ENCODE assay signal across 1 cellular context in the genomic region with DNA sequence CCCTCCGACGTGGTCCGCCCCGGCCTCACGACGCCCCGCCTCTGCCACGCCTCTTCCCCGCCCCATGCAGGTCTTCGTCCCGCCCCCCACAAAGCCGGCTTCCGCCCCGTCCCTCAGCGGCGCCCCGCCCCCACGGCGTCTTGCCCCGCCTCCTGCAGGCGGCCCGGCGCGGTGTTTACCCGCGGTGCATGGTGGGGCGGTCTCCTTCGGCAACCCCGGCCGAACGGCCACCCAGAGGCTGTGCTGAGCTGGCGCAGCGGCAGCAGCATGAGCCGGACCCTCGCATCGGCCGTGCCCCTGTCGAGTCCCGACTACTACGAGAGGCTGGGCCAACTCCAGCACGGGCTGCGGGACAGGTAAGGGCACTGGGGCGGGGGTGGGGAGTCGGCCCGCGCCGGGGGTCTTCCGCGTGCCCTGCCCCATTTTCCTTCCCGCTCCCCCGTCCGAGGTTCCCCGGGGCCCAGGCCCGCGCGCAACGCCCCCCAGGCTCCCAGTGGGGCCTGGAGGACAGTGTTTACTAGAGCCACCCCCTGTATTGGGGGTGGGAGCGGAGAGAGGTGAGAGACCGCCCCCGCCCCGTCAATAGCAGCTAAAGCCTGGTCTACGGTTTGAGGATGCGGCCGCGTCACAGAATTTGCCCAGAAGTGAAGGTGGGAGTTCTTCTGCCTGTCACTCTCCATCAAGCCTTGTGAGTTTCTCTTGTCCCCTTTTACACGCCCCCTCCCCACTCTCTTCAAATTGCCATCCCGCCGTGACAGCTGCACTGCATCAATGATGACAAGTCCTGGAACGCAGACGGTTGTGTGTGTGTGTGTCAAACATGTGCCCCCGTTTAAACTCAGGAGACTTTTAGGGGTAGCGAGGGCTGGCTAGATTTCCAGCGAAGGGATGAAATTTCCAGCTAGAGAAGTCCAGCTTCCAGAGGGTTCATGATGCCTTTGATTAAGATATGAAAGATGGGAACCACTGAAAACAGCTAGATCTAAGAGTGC.
TF ChIP-seq lines count a peak whose summit lies in the region.

A gene with protein sequence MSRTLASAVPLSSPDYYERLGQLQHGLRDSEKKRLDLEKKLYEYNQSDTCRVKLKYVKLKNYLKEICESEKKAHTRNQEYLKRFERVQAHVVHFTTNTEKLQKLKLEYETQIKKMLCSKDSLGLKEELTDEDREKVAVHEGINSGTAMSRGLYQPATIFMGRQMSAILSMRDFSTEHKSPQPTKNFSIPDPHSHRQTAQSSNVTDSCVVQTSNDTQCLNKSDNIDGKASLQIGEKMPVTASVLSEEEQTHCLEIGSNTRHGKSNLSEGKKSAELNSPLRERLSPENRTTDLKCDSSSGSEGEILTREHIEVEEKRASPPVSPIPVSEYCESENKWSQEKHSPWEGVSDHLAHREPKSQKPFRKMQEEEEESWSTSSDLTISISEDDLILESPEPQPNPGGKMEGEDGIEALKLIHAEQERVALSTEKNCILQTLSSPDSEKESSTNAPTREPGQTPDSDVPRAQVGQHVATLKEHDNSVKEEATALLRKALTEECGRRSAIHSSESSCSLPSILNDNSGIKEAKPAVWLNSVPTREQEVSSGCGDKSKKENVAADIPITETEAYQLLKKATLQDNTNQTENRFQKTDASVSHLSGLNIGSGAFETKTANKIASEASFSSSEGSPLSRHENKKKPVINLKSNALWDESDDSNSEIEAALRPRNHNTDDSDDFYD (plus strand): TSS at position 234 of the 992 bp plus-strand sequence. CDS start 34 bp downstream, at position 268.

TF ChIP-seq in GM12878, 131 proteins besides CTCF, POLR2A, EP300 and RAD21 (continued from another document):
- TF ChIP-seq POU2F2 (IDR thresholded peaks at IDR 0.05; ENCODE audit: borderline replicate concordance, low read depth, low read length) (peak; percentile 69; the same call in 2 of the 3 replicates), TCF12 (IDR thresholded peaks at IDR 0.05; ENCODE audit: low read depth, low read length) (peak; percentile 76; the same call in 1 of the 2 replicates), CHD2 (IDR thresholded peaks at IDR 0.05; ENCODE audit: borderline replicate concordance, low read depth, low read length) (peak; percentile 64), YY1 (IDR thresholded peaks at IDR 0.05; ENCODE audit: low read depth, low read length) (0 out of 2 replicates have a peak, but pooled peaks have one; percentile 43), BHLHE40 (IDR thresholded peaks at IDR 0.05; ENCODE audit: borderline replicate concordance in 1 of 2, low read depth in 2 of 2, low read length in 1 of 2) (peak in 1 of 2 experiments; percentile 47; a peak in 1 of 4 replicates), MXI1 (IDR thresholded peaks at IDR 0.05; ENCODE audit: low read depth, low read length) (peak; percentile 71), CREB1 (IDR thresholded peaks at IDR 0.05; ENCODE audit: low read depth) (peak; percentile 9; the same call in 1 of the 2 replicates), TBL1XR1 (IDR thresholded peaks at IDR 0.05; ENCODE audit: low read depth, low read length) (0 out of 2 replicates have a peak, but pooled peaks have one; percentile 27), IKZF1 (conservative IDR thresholded peaks at IDR 0.05) (peak; percentile 25; the same call in 1 of the 2 replicates), SMAD5 (IDR thresholded peaks at IDR 0.05; ENCODE audit: low read depth) (no peak), BMI1 (IDR thresholded peaks at IDR 0.05; ENCODE audit: borderline replicate concordance) (no peak), EZH2 (IDR thresholded peaks at IDR 0.05; ENCODE audit: borderline replicate concordance, control insufficient read depth, low read depth, low read length) (no peak), HCFC1 (IDR thresholded peaks at IDR 0.05; ENCODE audit: low read length) (peak; percentile 32; the same call in 1 of the 2 replicates), FOXK2 (IDR thresholded peaks at IDR 0.05) (peak; percentile 79), NFYA (IDR thresholded peaks at IDR 0.05; ENCODE audit: borderline replicate concordance, low read depth, low read length) (no peak), NRF1 (conservative IDR thresholded peaks at IDR 0.05; ENCODE audit: low read depth, low read length) (0 out of 2 replicates have a peak, but pooled peaks have one; percentile 10), POLR2AphosphoS2 (IDR thresholded peaks at IDR 0.05; ENCODE audit: low read depth, low read length) (peak; percentile 79; the same call in 1 of the 2 replicates), POLR2AphosphoS5 (IDR thresholded peaks at IDR 0.05; ENCODE audit: low read length) (peak; percentile 72), EGR1 (IDR thresholded peaks at IDR 0.05; ENCODE audit: borderline replicate concordance in 1 of 2, low read depth in 2 of 2, low read length in 2 of 2) (peak in 1 of 2 experiments; percentile 10; a peak in 1 of 3 replicates), TAF1 (IDR thresholded peaks at IDR 0.05; ENCODE audit: borderline replicate concordance, low read depth, low read length) (0 out of 2 replicates have a peak, but pooled peaks have one; percentile 51)
- TF ChIP-seq, protein P1, sequence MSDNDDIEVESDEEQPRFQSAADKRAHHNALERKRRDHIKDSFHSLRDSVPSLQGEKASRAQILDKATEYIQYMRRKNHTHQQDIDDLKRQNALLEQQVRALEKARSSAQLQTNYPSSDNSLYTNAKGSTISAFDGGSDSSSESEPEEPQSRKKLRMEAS (IDR thresholded peaks at IDR 0.05; ENCODE audit: low read depth, low read length) = peak; percentile 58; the same call in 1 of the 2 replicates
- TF ChIP-seq, protein P2, sequence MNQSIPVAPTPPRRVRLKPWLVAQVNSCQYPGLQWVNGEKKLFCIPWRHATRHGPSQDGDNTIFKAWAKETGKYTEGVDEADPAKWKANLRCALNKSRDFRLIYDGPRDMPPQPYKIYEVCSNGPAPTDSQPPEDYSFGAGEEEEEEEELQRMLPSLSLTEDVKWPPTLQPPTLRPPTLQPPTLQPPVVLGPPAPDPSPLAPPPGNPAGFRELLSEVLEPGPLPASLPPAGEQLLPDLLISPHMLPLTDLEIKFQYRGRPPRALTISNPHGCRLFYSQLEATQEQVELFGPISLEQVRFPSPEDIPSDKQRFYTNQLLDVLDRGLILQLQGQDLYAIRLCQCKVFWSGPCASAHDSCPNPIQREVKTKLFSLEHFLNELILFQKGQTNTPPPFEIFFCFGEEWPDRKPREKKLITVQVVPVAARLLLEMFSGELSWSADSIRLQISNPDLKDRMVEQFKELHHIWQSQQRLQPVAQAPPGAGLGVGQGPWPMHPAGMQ (IDR thresholded peaks at IDR 0.05; ENCODE audit: borderline replicate concordance) = no peak
- TF ChIP-seq, protein P3, sequence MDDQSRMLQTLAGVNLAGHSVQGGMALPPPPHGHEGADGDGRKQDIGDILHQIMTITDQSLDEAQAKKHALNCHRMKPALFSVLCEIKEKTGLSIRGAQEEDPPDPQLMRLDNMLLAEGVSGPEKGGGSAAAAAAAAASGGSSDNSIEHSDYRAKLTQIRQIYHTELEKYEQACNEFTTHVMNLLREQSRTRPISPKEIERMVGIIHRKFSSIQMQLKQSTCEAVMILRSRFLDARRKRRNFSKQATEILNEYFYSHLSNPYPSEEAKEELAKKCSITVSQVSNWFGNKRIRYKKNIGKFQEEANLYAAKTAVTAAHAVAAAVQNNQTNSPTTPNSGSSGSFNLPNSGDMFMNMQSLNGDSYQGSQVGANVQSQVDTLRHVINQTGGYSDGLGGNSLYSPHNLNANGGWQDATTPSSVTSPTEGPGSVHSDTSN (IDR thresholded peaks at IDR 0.05; ENCODE audit: insufficient replicate concordance, low read depth, low read length) = peak; percentile 40
- TF ChIP-seq, protein P4, sequence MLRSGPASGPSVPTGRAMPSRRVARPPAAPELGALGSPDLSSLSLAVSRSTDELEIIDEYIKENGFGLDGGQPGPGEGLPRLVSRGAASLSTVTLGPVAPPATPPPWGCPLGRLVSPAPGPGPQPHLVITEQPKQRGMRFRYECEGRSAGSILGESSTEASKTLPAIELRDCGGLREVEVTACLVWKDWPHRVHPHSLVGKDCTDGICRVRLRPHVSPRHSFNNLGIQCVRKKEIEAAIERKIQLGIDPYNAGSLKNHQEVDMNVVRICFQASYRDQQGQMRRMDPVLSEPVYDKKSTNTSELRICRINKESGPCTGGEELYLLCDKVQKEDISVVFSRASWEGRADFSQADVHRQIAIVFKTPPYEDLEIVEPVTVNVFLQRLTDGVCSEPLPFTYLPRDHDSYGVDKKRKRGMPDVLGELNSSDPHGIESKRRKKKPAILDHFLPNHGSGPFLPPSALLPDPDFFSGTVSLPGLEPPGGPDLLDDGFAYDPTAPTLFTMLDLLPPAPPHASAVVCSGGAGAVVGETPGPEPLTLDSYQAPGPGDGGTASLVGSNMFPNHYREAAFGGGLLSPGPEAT (IDR thresholded peaks at IDR 0.05; ENCODE audit: low read depth) = 0 out of 2 replicates have a peak, but pooled peaks have one; percentile 17
- TF ChIP-seq, protein P5, sequence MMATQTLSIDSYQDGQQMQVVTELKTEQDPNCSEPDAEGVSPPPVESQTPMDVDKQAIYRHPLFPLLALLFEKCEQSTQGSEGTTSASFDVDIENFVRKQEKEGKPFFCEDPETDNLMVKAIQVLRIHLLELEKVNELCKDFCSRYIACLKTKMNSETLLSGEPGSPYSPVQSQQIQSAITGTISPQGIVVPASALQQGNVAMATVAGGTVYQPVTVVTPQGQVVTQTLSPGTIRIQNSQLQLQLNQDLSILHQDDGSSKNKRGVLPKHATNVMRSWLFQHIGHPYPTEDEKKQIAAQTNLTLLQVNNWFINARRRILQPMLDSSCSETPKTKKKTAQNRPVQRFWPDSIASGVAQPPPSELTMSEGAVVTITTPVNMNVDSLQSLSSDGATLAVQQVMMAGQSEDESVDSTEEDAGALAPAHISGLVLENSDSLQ (IDR thresholded peaks at IDR 0.05) = peak; percentile 74
